17 cellular contexts compared by ENCODE assay signal in genomic region chr16:74874912-74875311, GRCh38.
DNase-seq lines count a peak whose midpoint lies in the region; ATAC-seq, FAIRE-seq and TF ChIP-seq lines count a peak whose summit lies in the region.
"Had no signal": no experiment of that assay in that cellular context is flagged by ENCODE, and none has a peak within 500 bp of the region (broad histone marks: within the 10 kb centered on the region; RNA-seq: fewer than 3 reads in every experiment).

No MANE protein-coding gene starts in this region.

- H3K27me3 ChIP-seq in right atrium auricular region (no peaks in the 10 kb centered on the region), GM23248 (replicated peaks; ENCODE audit: insufficient read depth) (no peaks in the 10 kb centered on the region)
- H3K27me3 ChIP-seq: right lobe of liver had no signal

- intact Hi-C loops in Right ventricle myocardium superior (cut with DNase I) (loop anchor here (10.0 kb wide), 1 partner anchor 240 kb away; the partner anchor contains the start of gene LDHD), left ventricle myocardium superior (cut with micrococcal nuclease) (no loop called here)
- intact Hi-C loops in activated T-helper 1 cell treated with anti-CD3 and anti-CD28 coated beads, Interleukin-12 subunit alpha, Interleukin-12 subunit beta, Interleukin-2, Interleukin-4 antibody, amounts not matched to agents 30 ng/mL and 10 ng/mL and 1 ng/mL, durations not matched to agents 14 hours and 24 hours and 36 hours (cut with micrococcal nuclease), result no loop called here

- H3K9me2 ChIP-seq in GM23248 (ENCODE audit: insufficient read depth), result no peaks in the 10 kb centered on the region

- H3K27ac ChIP-seq in right atrium auricular region, result no peak overlapping the region
- no peak overlapping the region for H3K27ac ChIP-seq in GM23248
- H3K27ac ChIP-seq: right lobe of liver had no signal

- no peaks in the 10 kb centered on the region for H3K9me3 Mint-ChIP-seq in activated T-helper 1 cell treated with anti-CD3 and anti-CD28 coated beads, Interleukin-12 subunit alpha, Interleukin-12 subunit beta, Interleukin-2, Interleukin-4 antibody, amounts not matched to agents 30 ng/mL and 10 ng/mL and 1 ng/mL, durations not matched to agents 14 hours and 24 hours and 36 hours
- H3K9me3 Mint-ChIP-seq: activated T-cell treated with anti-CD3 and anti-CD28 coated beads, Interleukin-2, amount 50 U/mL, for 4 hours; neural crest cell had no signal

- H3K9ac ChIP-seq in GM23248, result no peak overlapping the region

- no peaks in the 10 kb centered on the region for H3K79me2 ChIP-seq in GM23248 (ENCODE audit: insufficient read depth)

- no peaks in the 10 kb centered on the region for H3F3A ChIP-seq in GM23248 (ENCODE audit: insufficient read depth)

- no peak overlapping the region for H3K4me2 ChIP-seq in GM23248 (ENCODE audit: unreplicated experiment)

- TF ChIP-seq POLR2A in GM12892 (IDR thresholded peaks at IDR 0.05; ENCODE audit: low read depth, low read length), result no peak

- no peak overlapping the region for H2AFZ ChIP-seq in GM23248

- peaks cover 12% of the 10 kb centered on the region for H3K4me1 Mint-ChIP-seq in activated T-helper 1 cell treated with anti-CD3 and anti-CD28 coated beads, Interleukin-12 subunit alpha, Interleukin-12 subunit beta, Interleukin-2, Interleukin-4 antibody, amounts not matched to agents 30 ng/mL and 10 ng/mL and 1 ng/mL, durations not matched to agents 14 hours and 24 hours and 36 hours (ENCODE audit: low read depth)
- H3K4me1 Mint-ChIP-seq: neural crest cell had no signal

- DNase-seq in Right ventricle myocardium superior (peak; percentile 56), right atrium auricular region (ENCODE audit: low spot score) (no peak), left ventricle myocardium superior (peak; percentile 65), GM12892 (ENCODE audit: insufficient read length) (no peak), GM23248 (no peak), UCSD-AML1 (lab: John Stamatoyannopoulos, UW; ENCODE audit: unreplicated experiment) (no peak), NCI-H1417 treated with DMSO at 0.1 percent for 48 hours (lab: John Stamatoyannopoulos, UW) (no peak)
- no peak for DNase-seq in activated T-helper 1 cell treated with anti-CD3 and anti-CD28 coated beads, Interleukin-12 subunit alpha, Interleukin-12 subunit beta, Interleukin-2, Interleukin-4 antibody, amounts not matched to agents 30 ng/mL and 10 ng/mL and 1 ng/mL, durations not matched to agents 14 hours and 24 hours and 36 hours (ENCODE audit: low spot score)
- DNase-seq: activated CD4-positive, alpha-beta T cell treated with anti-CD3 and anti-CD28 coated beads for 4 hours; activated T-cell treated with anti-CD3 and anti-CD28 coated beads, Interleukin-2, amount 50 U/mL, for 4 hours; DMS 273 treated with DMSO at 0.1 percent for 48 hours; NCI-H1694 treated with DMSO at 0.1 percent for 48 hours; NCI-H446; right lobe of liver had no signal

- WGBS in GM23248 (ENCODE audit: low coverage in 1 of 2, low lambda C conversion rate in 2 of 2, missing lambda C conversion rate in 2 of 2), 2 experiments, result 95 to 97% methylated on average over 12 of the region's 12 CpGs

- no peaks in the 10 kb centered on the region for H4K20me1 ChIP-seq in GM23248 (ENCODE audit: insufficient read depth)

- no peak for FAIRE-seq in GM12892 (lab: Jason Lieb, UNC)
- FAIRE-seq: colon, H54 had no signal

- H3K36me3 ChIP-seq in right atrium auricular region (peaks cover 40% of the 10 kb centered on the region), GM23248 (ENCODE audit: low read depth) (no peaks in the 10 kb centered on the region)

- in situ Hi-C loops in GM23248 (cut with MboI), result no loop called here

- peak overlapping the region; percentile 34 for H3K27ac Mint-ChIP-seq in activated T-helper 1 cell treated with anti-CD3 and anti-CD28 coated beads, Interleukin-12 subunit alpha, Interleukin-12 subunit beta, Interleukin-2, Interleukin-4 antibody, amounts not matched to agents 30 ng/mL and 10 ng/mL and 1 ng/mL, durations not matched to agents 14 hours and 24 hours and 36 hours

- TF ChIP-seq CTCF in right atrium auricular region (IDR thresholded peaks at IDR 0.05), result peak in 1 of 2 donors; percentile 39

- H3K4me3 ChIP-seq in right atrium auricular region (no peak overlapping the region), GM23248 (no peak overlapping the region)
- H3K4me3 ChIP-seq: right lobe of liver had no signal

- peaks cover 23% of the 10 kb centered on the region for H3K36me3 Mint-ChIP-seq in activated T-helper 1 cell treated with anti-CD3 and anti-CD28 coated beads, Interleukin-12 subunit alpha, Interleukin-12 subunit beta, Interleukin-2, Interleukin-4 antibody, amounts not matched to agents 30 ng/mL and 10 ng/mL and 1 ng/mL, durations not matched to agents 14 hours and 24 hours and 36 hours (ENCODE audit: low read depth)

- H3K4me1 ChIP-seq in right atrium auricular region (no peaks in the 10 kb centered on the region), GM23248 (ENCODE audit: insufficient read depth) (no peaks in the 10 kb centered on the region)
- H3K4me1 ChIP-seq: right lobe of liver had no signal

- no peak overlapping the region for H3K4me3 Mint-ChIP-seq in activated T-helper 1 cell treated with anti-CD3 and anti-CD28 coated beads, Interleukin-12 subunit alpha, Interleukin-12 subunit beta, Interleukin-2, Interleukin-4 antibody, amounts not matched to agents 30 ng/mL and 10 ng/mL and 1 ng/mL, durations not matched to agents 14 hours and 24 hours and 36 hours
- H3K4me3 Mint-ChIP-seq: activated T-cell treated with anti-CD3 and anti-CD28 coated beads, Interleukin-2, amount 50 U/mL, for 4 hours; neural crest cell had no signal

- ATAC-seq in Right ventricle myocardium superior (ENCODE audit: poor library complexity) (peak; percentile 88), left ventricle myocardium superior (peak; percentile 91)
- ATAC-seq: activated T-cell treated with anti-CD3 and anti-CD28 coated beads, Interleukin-2, amount 50 U/mL, for 4 hours had no signal

- H3K27me3 Mint-ChIP-seq in activated T-helper 1 cell treated with anti-CD3 and anti-CD28 coated beads, Interleukin-12 subunit alpha, Interleukin-12 subunit beta, Interleukin-2, Interleukin-4 antibody, amounts not matched to agents 30 ng/mL and 10 ng/mL and 1 ng/mL, durations not matched to agents 14 hours and 24 hours and 36 hours (ENCODE audit: insufficient read depth), result no peaks in the 10 kb centered on the region

- no peaks in the 10 kb centered on the region for H3K9me3 ChIP-seq in right atrium auricular region
- no peaks in the 10 kb centered on the region for H3K9me3 ChIP-seq in GM23248 (ENCODE audit: low read depth)
- H3K9me3 ChIP-seq: right lobe of liver had no signal

Comparison
In these comparisons a context has a peak if more than half of its experiments do, and no peak if none do; other contexts are left out.
1. DNase-seq: peak in Right ventricle myocardium superior (single experiment) and left ventricle myocardium superior (single experiment); none in right atrium auricular region (single experiment), activated T-helper 1 cell treated with anti-CD3 and anti-CD28 coated beads, Interleukin-12 subunit alpha, Interleukin-12 subunit beta, Interleukin-2, Interleukin-4 antibody, amounts not matched to agents 30 ng/mL and 10 ng/mL and 1 ng/mL, durations not matched to agents 14 hours and 24 hours and 36 hours (single experiment), GM12892 (single experiment), GM23248 (single experiment), UCSD-AML1 (single experiment) and NCI-H1417 treated with DMSO at 0.1 percent for 48 hours (single experiment).